ENCODE assay signal across 9 cellular contexts in genomic region chr20:62900692-62901584, GRCh38. TPM values are rescaled to one million over a fixed set of nuclear protein-coding genes. Genes with fewer than 3 reads are reported as not detected.
DNase-seq lines count a peak whose midpoint lies in the region; ATAC-seq, FAIRE-seq and TF ChIP-seq lines count a peak whose summit lies in the region.
"Had no signal": no experiment of that assay in that cellular context is flagged by ENCODE, and none has a peak within 500 bp of the region (broad histone marks: within the 10 kb centered on the region; RNA-seq: fewer than 3 reads in every experiment).

No MANE protein-coding gene starts in this region.

- ATAC-seq in K562: peak; percentile 59
- peak; percentile 66 for ATAC-seq in naive thymus-derived CD4-positive, alpha-beta T cell
- no peak for ATAC-seq in GM19324 (IDR thresholded peaks at IDR 0.05; ENCODE audit: low FRiP score, unreplicated experiment)

- TF ChIP-seq POLR2A in GM12891 (IDR thresholded peaks at IDR 0.05; ENCODE audit: low read depth, low read length) (no peak; the same call in 1 of the 2 replicates), K562 (conservative IDR thresholded peaks at IDR 0.05) (peak; percentile 18)

- H3K27ac ChIP-seq in AG04450 (ENCODE audit: low read depth, low read length) (peak overlapping the region; percentile 21), K562 (ENCODE audit: extremely low read depth, low read depth, low read length) (peak overlapping the region; percentile 46; the same call in 1 of the 3 replicates)
- peak overlapping the region; percentile 60 for H3K27ac ChIP-seq in naive thymus-derived CD4-positive, alpha-beta T cell (ENCODE audit: low read depth, low read length)

- H3K9me3 Mint-ChIP-seq in naive thymus-derived CD4-positive, alpha-beta T cell: no peaks in the 10 kb centered on the region
- H3K9me3 Mint-ChIP-seq: stimulated activated naive CD8-positive, alpha-beta T cell treated with anti-CD3 and anti-CD28 coated beads, Interleukin-15, Interleukin-2, amounts not matched to agents 100 ng/mL and 50 ng/mL, for 24 hours had no signal

- no peaks in the 10 kb centered on the region for H3K27me3 Mint-ChIP-seq in naive thymus-derived CD4-positive, alpha-beta T cell
- H3K27me3 Mint-ChIP-seq: stimulated activated naive CD8-positive, alpha-beta T cell treated with anti-CD3 and anti-CD28 coated beads, Interleukin-15, Interleukin-2, amounts not matched to agents 100 ng/mL and 50 ng/mL, for 24 hours had no signal

- no peak overlapping the region for H3K4me3 ChIP-seq in AG04450 (ENCODE audit: low read depth, low read length)
- no peak overlapping the region for H3K4me3 ChIP-seq in K562
- H3K4me3 ChIP-seq in naive thymus-derived CD4-positive, alpha-beta T cell (ENCODE audit: low read length): no peak overlapping the region

- WGBS in K562 (ENCODE audit: insufficient coverage, low coverage, missing lambda C conversion rate): 51% methylated on average over 20 of the region's 20 CpGs

- in situ Hi-C loops in K562 (cut with MboI): no loop called here

- peaks cover 69% of the 10 kb centered on the region for H3K36me3 ChIP-seq in K562 (ENCODE audit: control insufficient read depth, insufficient read depth, low read length)
- peaks cover 13 to 54% (median 14%) of the 10 kb centered on the region in 3 experiments for H3K36me3 ChIP-seq in naive thymus-derived CD4-positive, alpha-beta T cell (ENCODE audit: control insufficient read depth in 2 of 3, insufficient read depth in 3 of 3, low read length in 3 of 3)

- CTCF ChIA-PET in AG04450 (lab: Charles Lee): interaction anchor here (0.7 to 4.9 kb wide), 12 partner anchors 7 to 108 kb away, joined by 3 to 40 read pairs (median 5); no protein-coding TSS in a partner anchor
- CTCF ChIA-PET in K562 (lab: Yijun Ruan, JAX; ENCODE audit: low intra/inter-chr PET ratio): interaction anchor here (0.7 to 3.9 kb wide), 2 partner anchors 106 to 109 kb away, joined by 4 to 30 read pairs; no protein-coding TSS in a partner anchor
- CTCF ChIA-PET in naive thymus-derived CD4-positive, alpha-beta T cell (lab: Charles Lee): interaction anchor here (0.7 to 7.9 kb wide), 12 partner anchors 7 to 108 kb away, joined by 3 to 102 read pairs (median 6); partner anchors contain the start of gene DIDO1

- H3K4me1 ChIP-seq in K562 (replicated peaks in 1 of 2; ENCODE audit: control insufficient read depth in 2 of 2, insufficient read depth in 2 of 2, low read length in 2 of 2): peaks cover 6 to 10% of the 10 kb centered on the region in 2 experiments
- peaks cover 13 to 22% of the 10 kb centered on the region in 2 donors for H3K4me1 ChIP-seq in naive thymus-derived CD4-positive, alpha-beta T cell (ENCODE audit: control insufficient read depth in 2 of 2, insufficient read depth in 2 of 2, low read length in 2 of 2)

- POLR2A ChIA-PET in AG04450 (lab: Yijun Ruan, JAX) (interaction anchor here (2.8 kb wide), 1 partner anchor 37 kb away, joined by 16 read pairs; the partner anchor contains the start of gene GID8), K562 (lab: Yijun Ruan, JAX) (interaction anchor here (0.6 to 4.6 kb wide), 4 partner anchors 13 to 675 kb away, joined by 3 to 21 read pairs (median 4); partner anchors contain the start of gene GID8)
- POLR2A ChIA-PET in naive thymus-derived CD4-positive, alpha-beta T cell (lab: Charles Lee): interaction anchor here (1.1 to 3.3 kb wide), 9 partner anchors 11 to 108 kb away, joined by 3 to 20 read pairs (median 6); partner anchors contain the start of gene DIDO1

- no peak for TF ChIP-seq RAD21 in K562 (CRISPR knock-in tag; conservative IDR thresholded peaks at IDR 0.05 in 1 of 2, IDR thresholded peaks at IDR 0.05 in 1 of 2)

- H3K4me3 Mint-ChIP-seq in naive thymus-derived CD4-positive, alpha-beta T cell: peak overlapping the region in 3 of 10 donors; percentile 32 to 70 (median 65)

- H3K9me1 ChIP-seq in K562 (ENCODE audit: control insufficient read depth, insufficient read depth, low read length): no peaks in the 10 kb centered on the region

- H3K9me3 ChIP-seq in AG04450 (ENCODE audit: control insufficient read depth, insufficient read depth, low read length) (no peaks in the 10 kb centered on the region), K562 (replicated peaks; ENCODE audit: control insufficient read depth, insufficient read depth, low read depth, low read length) (no peaks in the 10 kb centered on the region)
- H3K9me3 ChIP-seq in naive thymus-derived CD4-positive, alpha-beta T cell (ENCODE audit: control insufficient read depth in 2 of 3, low read length in 3 of 3): no peaks in the 10 kb centered on the region

- intact Hi-C loops in K562 (cut with micrococcal nuclease): loop anchor here (2.0 to 5.0 kb wide), 2 partner anchors 78 to 106 kb away; partner anchors contain the start of gene BHLHE23
- intact Hi-C loops in naive thymus-derived CD4-positive, alpha-beta T cell (cut with micrococcal nuclease): loop anchor here (1.0 to 5.0 kb wide), 9 partner anchors 18 to 108 kb away; partner anchors contain the start of genes DIDO1 (in 1 of the 2), GID8 (in 1 of the 2) and TCFL5 (in 1 of the 2)

- FAIRE-seq in GM12891 (lab: Jason Lieb, UNC) (no peak), K562 (lab: Jason Lieb, UNC) (no peak)

- TF ChIP-seq EP300 in K562 (IDR thresholded peaks at IDR 0.05; ENCODE audit: low read length): no peak

- peaks cover 21 to 42% (median 33%) of the 10 kb centered on the region in 7 donors for H3K4me1 Mint-ChIP-seq in naive thymus-derived CD4-positive, alpha-beta T cell

- H3K27ac Mint-ChIP-seq in naive thymus-derived CD4-positive, alpha-beta T cell: peak overlapping the region; percentile 65 to 95 (median 90)
- H3K27ac Mint-ChIP-seq: stimulated activated naive CD8-positive, alpha-beta T cell treated with anti-CD3 and anti-CD28 coated beads, Interleukin-15, Interleukin-2, amounts not matched to agents 100 ng/mL and 50 ng/mL, for 24 hours had no signal

- H3K36me3 Mint-ChIP-seq in naive thymus-derived CD4-positive, alpha-beta T cell: peaks cover 0 to 28% (median 15%) of the 10 kb centered on the region in 5 donors

- H4K20me1 ChIP-seq in K562 (replicated peaks; ENCODE audit: control insufficient read depth, insufficient read depth, low read length): peaks cover 13% of the 10 kb centered on the region

- BruUV-seq in K562 (replicated peaks; lab: Mats Ljungman, UMichigan): no TSS peak

- no peak overlapping the region for H3K9ac ChIP-seq in K562 (ENCODE audit: insufficient read depth in 1 of 2, low read depth in 2 of 2, low read length in 2 of 2)

- H3K79me2 ChIP-seq in K562 (ENCODE audit: control insufficient read depth, insufficient read depth, low read length): 0 out of 3 replicates have a peak, but pooled peaks cover 3% of the 10 kb centered on the region

- 0 out of 2 replicates have a peak overlapping the region, but pooled peaks have one; percentile 21 for H2AFZ ChIP-seq in K562 (ENCODE audit: low read depth, low read length)

- H3K27me3 ChIP-seq in AG04450 (ENCODE audit: control insufficient read depth, insufficient read depth, low read length) (no peaks in the 10 kb centered on the region), K562 (ENCODE audit: control insufficient read depth in 2 of 2, insufficient read depth in 2 of 2, low read length in 2 of 2) (no peaks in the 10 kb centered on the region)
- no peaks in the 10 kb centered on the region for H3K27me3 ChIP-seq in naive thymus-derived CD4-positive, alpha-beta T cell (ENCODE audit: control insufficient read depth in 2 of 2, insufficient read depth in 2 of 2, low read length in 2 of 2)

- peak overlapping the region; percentile 12; the same call in 1 of the 2 replicates for H3K4me2 ChIP-seq in K562 (ENCODE audit: insufficient read depth, low read length)

- DNase-seq in AG04450 (ENCODE audit: low read depth, low spot score): no peak
- no peak for DNase-seq in GM12891 (ENCODE audit: insufficient read length, low spot score)
- DNase-seq in NCI-H1105 treated with DMSO at 0.1 percent for 48 hours (lab: John Stamatoyannopoulos, UW): peak; percentile 73
- peak in 1 of 4 experiments; percentile 32 for DNase-seq in K562 (ENCODE audit: extremely low read depth in 1 of 4, low spot score in 3 of 4)
- peak in 7 of 9 donors; percentile 40 to 71 (median 61) for DNase-seq in naive thymus-derived CD4-positive, alpha-beta T cell
- no peak for DNase-seq in putamen (ENCODE audit: low spot score)
- no peak for DNase-seq in NCI-H187 treated with DMSO at 0.1 percent for 48 hours (lab: John Stamatoyannopoulos, UW)

- TF ChIP-seq CTCF in AG04450 (IDR thresholded peaks at IDR 0.05; ENCODE audit: low read depth, low read length): no peak; the same call in 1 of the 2 replicates
- TF ChIP-seq CTCF in K562 (IDR thresholded peaks at IDR 0.05 in 2 of 3, conservative IDR thresholded peaks at IDR 0.05 in 1 of 3; ENCODE audit: insufficient read depth in 2 of 3, low read depth in 1 of 3, low read length in 3 of 3): peak in 2 of 3 experiments; percentile 33 to 35; a peak in 2 of 6 replicates

RNA-seq across cellular contexts. Expression of gene DIDO1, which starts 25.4 kb away (rescaled TPM):
- polyA plus RNA-seq in AG04450 (2011; rRNA removed): 22.1 and 25.9 TPM in 2 replicates
- 31.2 and 32.0 TPM in 2 replicates for polyA minus RNA-seq in AG04450 (2011; rRNA and poly(A)+ RNA removed)
- 29.5 TPM for polyA plus RNA-seq in GM12891 (2012; ENCODE audit: low read depth, missing spikeins)
- total RNA-seq in K562 (2011; cell fraction: chromatin; rRNA removed; ENCODE audit: low replicate concordance): 117 and 149 TPM in 2 replicates
- 70.2 and 72.0 TPM in 2 replicates for total RNA-seq in K562 (2011; cell fraction: nucleolus; rRNA removed)
- total RNA-seq in K562 (2011; cell fraction: nucleoplasm; rRNA removed): 82.5 and 92.1 TPM in 2 replicates
- 31.2 and 36.7 TPM in 2 replicates for total RNA-seq in K562 (2014; rRNA removed)
- 22.2 and 23.4 TPM in 2 replicates for total RNA-seq in K562 (2014; rRNA removed; fragmentation: Illumina TruSeq; extraction: Trizol)
- 26.8 and 27.1 TPM in 2 replicates for total RNA-seq in K562 (2015; rRNA removed; fragmentation: Illumina TruSeq; extraction: Trizol)
- total RNA-seq in K562 (2021): 38.2 and 43.6 TPM in 2 replicates
- 40.5 and 50.2 TPM in 2 replicates for polyA plus RNA-seq in K562 (2011; rRNA removed)
- polyA plus RNA-seq in K562 (2011; cell fraction: cytosol; rRNA removed): 31.2 and 58.5 TPM in 2 replicates
- 256 and 286 TPM in 2 replicates for polyA plus RNA-seq in K562 (2011; cell fraction: nucleus; rRNA removed)
- 23.7 and 36.2 TPM in 2 replicates for polyA plus RNA-seq in K562 (2012)
- polyA plus RNA-seq in K562 (2014; fragmentation: Illumina TruSeq; extraction: Trizol): 37.4 and 37.9 TPM in 2 replicates
- 1 to 10 TPM; 4.4 to 4.8 TPM for polyA plus RNA-seq in K562 (2014; fragmentation: Nextera tagmentation; extraction: Ambion mirVana)
- 44.3 and 46.8 TPM in 2 replicates for polyA plus RNA-seq in K562 (2014; rRNA removed)
- polyA minus RNA-seq in K562 (2011; rRNA and poly(A)+ RNA removed): 32.2 and 34.2 TPM in 2 replicates
- polyA minus RNA-seq in K562 (2011; cell fraction: cytosol; rRNA and poly(A)+ RNA removed): 13.9 and 15.7 TPM in 2 replicates
- polyA minus RNA-seq in K562 (2011; cell fraction: nucleus; rRNA and poly(A)+ RNA removed): 35.7 and 49.3 TPM in 2 replicates
- total RNA-seq in naive thymus-derived CD4-positive, alpha-beta T cell: 100 to 1,000 TPM in 2 of 5 experiments, 10 to 100 TPM in 3; 66.1 to 139 (median 77.4) TPM
- polyA plus RNA-seq in naive thymus-derived CD4-positive, alpha-beta T cell: 10 to 100 TPM; 36.6 to 58.4 TPM

RNA-seq across cellular contexts. Expression of gene GID8, which starts 37.0 kb away (rescaled TPM):
- polyA plus RNA-seq in AG04450 (2011; rRNA removed) (24.3 and 24.4 TPM in 2 replicates), K562 (2011; rRNA removed) (24.6 and 26.3 TPM in 2 replicates), K562 (2014; fragmentation: Illumina TruSeq; extraction: Trizol) (22.2 TPM in 2 replicates), K562 (2014; fragmentation: Nextera tagmentation; extraction: Ambion mirVana) (10 to 100 TPM in 1 of 2 experiments, 1 to 10 TPM in 1; 7.5 to 12.9 TPM), K562 (2014; rRNA removed) (24.9 and 25.7 TPM in 2 replicates)
- 27.9 and 30.9 TPM in 2 replicates for polyA minus RNA-seq in AG04450 (2011; rRNA and poly(A)+ RNA removed)
- 23.0 TPM for polyA plus RNA-seq in GM12891 (2012; ENCODE audit: low read depth, missing spikeins)
- 26.6 and 28.0 TPM in 2 replicates for total RNA-seq in K562 (2011; cell fraction: chromatin; rRNA removed; ENCODE audit: low replicate concordance)
- 15.2 and 19.5 TPM in 2 replicates for total RNA-seq in K562 (2011; cell fraction: nucleolus; rRNA removed)
- total RNA-seq in K562 (2011; cell fraction: nucleoplasm; rRNA removed): 23.8 and 32.1 TPM in 2 replicates
- total RNA-seq in K562 (2014; rRNA removed) (22.2 and 26.0 TPM in 2 replicates), K562 (2014; rRNA removed; fragmentation: Illumina TruSeq; extraction: Trizol) (21.8 and 23.4 TPM in 2 replicates), K562 (2015; rRNA removed; fragmentation: Illumina TruSeq; extraction: Trizol) (22.4 and 23.0 TPM in 2 replicates), K562 (2021) (29.0 and 31.6 TPM in 2 replicates)
- 20.8 and 25.4 TPM in 2 replicates for polyA plus RNA-seq in K562 (2011; cell fraction: cytosol; rRNA removed)
- polyA plus RNA-seq in K562 (2011; cell fraction: nucleus; rRNA removed): 19.8 and 21.7 TPM in 2 replicates
- polyA plus RNA-seq in K562 (2012): 21.3 and 23.2 TPM in 2 replicates
- polyA minus RNA-seq in K562 (2011; rRNA and poly(A)+ RNA removed): 31.4 and 32.6 TPM in 2 replicates
- 15.6 and 17.0 TPM in 2 replicates for polyA minus RNA-seq in K562 (2011; cell fraction: cytosol; rRNA and poly(A)+ RNA removed)
- polyA minus RNA-seq in K562 (2011; cell fraction: nucleus; rRNA and poly(A)+ RNA removed): 6.1 and 10.0 TPM in 2 replicates
- 10 to 100 TPM; 32.1 to 48.0 (median 40.7) TPM for total RNA-seq in naive thymus-derived CD4-positive, alpha-beta T cell
- 10 to 100 TPM; 19.6 to 22.9 TPM for polyA plus RNA-seq in naive thymus-derived CD4-positive, alpha-beta T cell

RNA-seq across cellular contexts. Expression of gene TCFL5, which starts 39.3 kb away (rescaled TPM):
- polyA plus RNA-seq in AG04450 (2011; rRNA removed) (8.7 and 9.9 TPM in 2 replicates), K562 (2011; rRNA removed) (8.5 and 12.2 TPM in 2 replicates), K562 (2014; fragmentation: Illumina TruSeq; extraction: Trizol) (5.9 and 7.9 TPM in 2 replicates), K562 (2014; fragmentation: Nextera tagmentation; extraction: Ambion mirVana) (1 to 10 TPM in 1 of 2 experiments, under 1 TPM in 1; 1.00 to 1.1 TPM), K562 (2014; rRNA removed) (9.1 and 10.5 TPM in 2 replicates)
- polyA minus RNA-seq in AG04450 (2011; rRNA and poly(A)+ RNA removed): 4.0 and 5.1 TPM in 2 replicates
- 9.5 TPM for polyA plus RNA-seq in GM12891 (2012; ENCODE audit: low read depth, missing spikeins)
- total RNA-seq in K562 (2011; cell fraction: chromatin; rRNA removed; ENCODE audit: low replicate concordance): 13.1 and 14.9 TPM in 2 replicates
- 7.5 and 9.5 TPM in 2 replicates for total RNA-seq in K562 (2011; cell fraction: nucleolus; rRNA removed)
- 8.6 and 8.8 TPM in 2 replicates for total RNA-seq in K562 (2011; cell fraction: nucleoplasm; rRNA removed)
- total RNA-seq in K562 (2014; rRNA removed) (11.1 and 11.2 TPM in 2 replicates), K562 (2014; rRNA removed; fragmentation: Illumina TruSeq; extraction: Trizol) (7.4 and 7.9 TPM in 2 replicates), K562 (2015; rRNA removed; fragmentation: Illumina TruSeq; extraction: Trizol) (9.2 and 10.2 TPM in 2 replicates), K562 (2021) (11.1 and 12.6 TPM in 2 replicates)
- 4.3 and 4.4 TPM in 2 replicates for polyA plus RNA-seq in K562 (2011; cell fraction: cytosol; rRNA removed)
- 8.0 and 8.3 TPM in 2 replicates for polyA plus RNA-seq in K562 (2011; cell fraction: nucleus; rRNA removed)
- 6.7 and 8.1 TPM in 2 replicates for polyA plus RNA-seq in K562 (2012)
- polyA minus RNA-seq in K562 (2011; rRNA and poly(A)+ RNA removed): 6.6 and 6.8 TPM in 2 replicates
- polyA minus RNA-seq in K562 (2011; cell fraction: cytosol; rRNA and poly(A)+ RNA removed): 3.8 and 6.5 TPM in 2 replicates
- 1.9 and 3.9 TPM in 2 replicates for polyA minus RNA-seq in K562 (2011; cell fraction: nucleus; rRNA and poly(A)+ RNA removed)
- total RNA-seq in naive thymus-derived CD4-positive, alpha-beta T cell: 10 to 100 TPM in 2 of 5 experiments, 1 to 10 TPM in 3; 3.7 to 10.8 (median 7.5) TPM
- polyA plus RNA-seq in naive thymus-derived CD4-positive, alpha-beta T cell: 1 to 10 TPM in 1 of 2 donors, under 1 TPM in 1; 0.91 to 1.9 TPM

RNA-seq across cellular contexts. Expression of gene SLC17A9, which starts 51.6 kb away (rescaled TPM):
- 2.2 TPM in 2 replicates for polyA plus RNA-seq in AG04450 (2011; rRNA removed)
- polyA minus RNA-seq in AG04450 (2011; rRNA and poly(A)+ RNA removed): 1.3 and 1.8 TPM in 2 replicates
- 33.7 TPM for polyA plus RNA-seq in GM12891 (2012; ENCODE audit: low read depth, missing spikeins)
- total RNA-seq in K562 (2011; cell fraction: chromatin; rRNA removed; ENCODE audit: low replicate concordance): not detected in 2 replicates
- total RNA-seq in K562 (2011; cell fraction: nucleolus; rRNA removed): 0.13 TPM in 1 of 2 replicates, not detected in the other
- 0.15 TPM in 1 of 2 replicates, not detected in the other for total RNA-seq in K562 (2011; cell fraction: nucleoplasm; rRNA removed)
- total RNA-seq in K562 (2014; rRNA removed): not detected in 2 replicates
- total RNA-seq in K562 (2014; rRNA removed; fragmentation: Illumina TruSeq; extraction: Trizol): not detected in 2 replicates
- not detected in 2 replicates for total RNA-seq in K562 (2015; rRNA removed; fragmentation: Illumina TruSeq; extraction: Trizol)
- total RNA-seq in K562 (2021): 0.27 and 0.31 TPM in 2 replicates
- not detected in 2 replicates for polyA plus RNA-seq in K562 (2011; rRNA removed)
- polyA plus RNA-seq in K562 (2011; cell fraction: cytosol; rRNA removed): 0.03 TPM in 1 of 2 replicates, not detected in the other
- 0.06 and 0.10 TPM in 2 replicates for polyA plus RNA-seq in K562 (2011; cell fraction: nucleus; rRNA removed)
- 0.03 TPM in 1 of 2 replicates, not detected in the other for polyA plus RNA-seq in K562 (2012)
- polyA plus RNA-seq in K562 (2014; fragmentation: Illumina TruSeq; extraction: Trizol): not detected in 2 replicates
- not detected for polyA plus RNA-seq in K562 (2014; fragmentation: Nextera tagmentation; extraction: Ambion mirVana)
- polyA plus RNA-seq in K562 (2014; rRNA removed): 0.04 and 0.05 TPM in 2 replicates
- polyA minus RNA-seq in K562 (2011; rRNA and poly(A)+ RNA removed): not detected in 2 replicates
- polyA minus RNA-seq in K562 (2011; cell fraction: cytosol; rRNA and poly(A)+ RNA removed): not detected in 2 replicates
- polyA minus RNA-seq in K562 (2011; cell fraction: nucleus; rRNA and poly(A)+ RNA removed): not detected in 2 replicates
- total RNA-seq in naive thymus-derived CD4-positive, alpha-beta T cell: 10 to 100 TPM in 1 of 5 experiments, 1 to 10 TPM in 4; 3.4 to 12.6 (median 5.6) TPM
- under 1 TPM; 0.44 to 0.63 TPM for polyA plus RNA-seq in naive thymus-derived CD4-positive, alpha-beta T cell

Comparison
In these comparisons a context has a peak if more than half of its experiments do, and no peak if none do; other contexts are left out.
1. DNase-seq: peak in NCI-H1105 treated with DMSO at 0.1 percent for 48 hours (single experiment) and naive thymus-derived CD4-positive, alpha-beta T cell (7 of 9); none in AG04450 (single experiment), GM12891 (single experiment), putamen (single experiment) and NCI-H187 treated with DMSO at 0.1 percent for 48 hours (single experiment).
2. Peak in every context shown above with its lines, with median percentiles within 50 percentile points of each other: H3K27ac ChIP-seq.